ENCODE assay signal across 9 cellular contexts in genomic region chr4:10114607-10115006, GRCh38. TPM values are rescaled to one million over a fixed set of nuclear protein-coding genes. Genes with fewer than 3 reads are reported as not detected.
DNase-seq lines count a peak whose midpoint lies in the region; ATAC-seq and TF ChIP-seq lines count a peak whose summit lies in the region.
"Had no signal": no experiment of that assay in that cellular context is flagged by ENCODE, and none has a peak within 500 bp of the region (broad histone marks: within the 10 kb centered on the region; RNA-seq: fewer than 3 reads in every experiment).

No MANE protein-coding gene starts in this region.

- no peak overlapping the region for H2AFZ ChIP-seq in ACC112 (ENCODE audit: low read length, unreplicated experiment)
- H2AFZ ChIP-seq in KMS-11 (ENCODE audit: low read depth) = no peak overlapping the region

- no peak for ATAC-seq in naive thymus-derived CD8-positive, alpha-beta T cell
- no peak for ATAC-seq in HG02623 (IDR thresholded peaks at IDR 0.05; ENCODE audit: unreplicated experiment)

- H3K36me3 ChIP-seq in ACC112 (ENCODE audit: insufficient read depth, low read length) (peaks cover 42% of the 10 kb centered on the region), KMS-11 (ENCODE audit: insufficient read depth) (no peaks in the 10 kb centered on the region), WERI-Rb-1 (peaks cover 62% of the 10 kb centered on the region)

- H4K20me1 ChIP-seq in KMS-11 (ENCODE audit: insufficient read depth) = no peaks in the 10 kb centered on the region

- peaks cover 8 to 59% (median 24%) of the 10 kb centered on the region in 3 donors for H3K36me3 Mint-ChIP-seq in naive thymus-derived CD8-positive, alpha-beta T cell

- peaks cover 63 to 93% (median 86%) of the 10 kb centered on the region in 4 donors for H3K4me1 Mint-ChIP-seq in naive thymus-derived CD8-positive, alpha-beta T cell

- H3K27me3 Mint-ChIP-seq in naive thymus-derived CD8-positive, alpha-beta T cell = no peaks in the 10 kb centered on the region

- H3K9me3 Mint-ChIP-seq in naive thymus-derived CD8-positive, alpha-beta T cell = no peaks in the 10 kb centered on the region

- H3K27me3 ChIP-seq in ACC112 (ENCODE audit: insufficient read depth, low read length) (no peaks in the 10 kb centered on the region), KMS-11 (ENCODE audit: insufficient read depth, low read depth) (no peaks in the 10 kb centered on the region), WERI-Rb-1 (ENCODE audit: insufficient read depth, low read depth, severe bottlenecking) (no peaks in the 10 kb centered on the region)

- H3K27ac Mint-ChIP-seq in naive thymus-derived CD8-positive, alpha-beta T cell = peak overlapping the region in 9 of 10 donors; percentile 75 to 98 (median 96)

- TF ChIP-seq CTCF in KMS-11 (conservative IDR thresholded peaks at IDR 0.05; ENCODE audit: low read depth, low read length) = no peak
- no peak for TF ChIP-seq CTCF in choroid plexus epithelial cell (conservative IDR thresholded peaks at IDR 0.05; ENCODE audit: low read depth, low read length)
- no peak for TF ChIP-seq CTCF in WERI-Rb-1 (IDR thresholded peaks at IDR 0.05; ENCODE audit: low read depth, low read length)

- H3K9ac ChIP-seq in KMS-11 = no peak overlapping the region

- DNase-seq in choroid plexus epithelial cell (ENCODE audit: low read depth) (no peak), mucosa of gallbladder (ENCODE audit: low spot score) (no peak), WERI-Rb-1 (no peak), erythroblast (lab: John Stamatoyannopoulos, UW) (no peak)
- no peak for DNase-seq in naive thymus-derived CD8-positive, alpha-beta T cell
- DNase-seq: effector CD4-positive, alpha-beta T cell had no signal

- peak overlapping the region; percentile 92 to 98 (median 96) for H3K4me3 Mint-ChIP-seq in naive thymus-derived CD8-positive, alpha-beta T cell

- no peak for TF ChIP-seq POLR2A in erythroblast (IDR thresholded peaks at IDR 0.05; ENCODE audit: low read length)

- H3K27ac ChIP-seq in ACC112 (ENCODE audit: low read depth, low read length) = peak overlapping the region; percentile 83
- H3K27ac ChIP-seq in KMS-11 = no peak overlapping the region
- no peak overlapping the region for H3K27ac ChIP-seq in WERI-Rb-1

- POLR2A ChIA-PET in naive thymus-derived CD8-positive, alpha-beta T cell (lab: Charles Lee) = interaction anchor here (1.2 to 20.5 kb wide), 3 partner anchors 8 to 18 kb away, joined by 3 to 349 read pairs (median 6); no protein-coding TSS in a partner anchor

- peak overlapping the region; percentile 91 for H3K4me3 ChIP-seq in ACC112 (ENCODE audit: low read depth, low read length)
- no peak overlapping the region for H3K4me3 ChIP-seq in KMS-11 (IDR thresholded peaks at IDR 0.05; ENCODE audit: insufficient read depth, low read depth, low read length)
- peak overlapping the region; percentile 81 for H3K4me3 ChIP-seq in choroid plexus epithelial cell (ENCODE audit: low read depth, low read length)
- H3K4me3 ChIP-seq in WERI-Rb-1 (ENCODE audit: low read depth, low read length) = no peak overlapping the region

- H3K79me2 ChIP-seq in ACC112 (ENCODE audit: control insufficient read depth, insufficient read depth, low read length, unreplicated experiment) (peaks cover 74% of the 10 kb centered on the region), KMS-11 (ENCODE audit: insufficient read depth, low read depth) (peaks cover 52% of the 10 kb centered on the region)

- peak overlapping the region; percentile 63; the same call in 1 of the 2 replicates for H3K4me2 ChIP-seq in KMS-11

- H3K4me1 ChIP-seq in ACC112 (ENCODE audit: control insufficient read depth, insufficient read depth, low read length, unreplicated experiment) (peaks cover 54% of the 10 kb centered on the region), KMS-11 (ENCODE audit: low read depth, poor library complexity, severe bottlenecking) (peaks cover 56% of the 10 kb centered on the region)

- no peaks in the 10 kb centered on the region for H3K9me3 ChIP-seq in WERI-Rb-1 (ENCODE audit: severe bottlenecking)

RNA-seq across cellular contexts. Expression of gene WDR1, which starts 2.0 kb away (rescaled TPM):
- total RNA-seq in naive thymus-derived CD8-positive, alpha-beta T cell = 100 to 1,000 TPM; 295 to 300 TPM
- 100 to 1,000 TPM; 304 to 378 (median 322) TPM for polyA plus RNA-seq in naive thymus-derived CD8-positive, alpha-beta T cell
- 297 TPM for total RNA-seq in mucosa of gallbladder

Comparison
In these comparisons a context has a peak if more than half of its experiments do, and no peak if none do; other contexts are left out.
1. H3K4me3 ChIP-seq: peak in ACC112 (single experiment) and choroid plexus epithelial cell (single experiment); none in KMS-11 (single experiment) and WERI-Rb-1 (single experiment).